Comparison of ENCODE assay signal across 12 cellular contexts in the genomic region with DNA sequence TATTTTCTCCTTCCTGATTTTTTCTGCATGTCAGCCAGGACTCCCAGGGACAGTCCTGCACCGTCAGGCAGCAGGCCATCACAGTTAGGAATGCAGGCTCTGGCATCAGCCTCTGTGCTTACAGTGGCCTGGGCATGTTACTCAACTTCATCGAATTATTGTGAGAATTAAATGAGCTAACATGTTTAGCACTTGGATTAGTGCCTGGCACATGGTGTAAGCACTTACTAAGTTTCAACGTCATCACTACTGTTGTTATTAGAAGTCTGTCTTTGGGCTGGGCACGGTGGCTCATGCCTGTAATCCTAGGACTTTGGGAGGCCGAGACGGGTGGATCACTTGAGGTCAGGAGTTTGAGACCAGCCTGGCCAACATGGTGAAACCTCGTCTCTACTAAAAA. TPM values are rescaled to one million over a fixed set of nuclear protein-coding genes. Genes with fewer than 3 reads are reported as not detected.
DNase-seq lines count a peak whose midpoint lies in the region; ATAC-seq and TF ChIP-seq lines count a peak whose summit lies in the region.
"Had no signal": no experiment of that assay in that cellular context is flagged by ENCODE, and none has a peak within 500 bp of the region (broad histone marks: within the 10 kb centered on the region; RNA-seq: fewer than 3 reads in every experiment).

No MANE protein-coding gene starts in this region.

- no peak overlapping the region for H2BK15ac ChIP-seq in neuronal stem cell (ENCODE audit: low read length)

- no peak overlapping the region for H4K91ac ChIP-seq in neuronal stem cell (ENCODE audit: low read depth, low read length, poor library complexity)

- H3K18ac ChIP-seq in neuronal stem cell (ENCODE audit: low read length), result no peak overlapping the region

- H3K4ac ChIP-seq in neuronal stem cell (ENCODE audit: low read length), result no peak overlapping the region

- no peaks in the 10 kb centered on the region for H3K79me1 ChIP-seq in neuronal stem cell (ENCODE audit: low read depth, low read length)

- H3K4me1 ChIP-seq in RWPE2 (ENCODE audit: insufficient read depth, poor library complexity, severe bottlenecking) (no peaks in the 10 kb centered on the region), neuronal stem cell (ENCODE audit: control insufficient read depth in 2 of 2, insufficient read depth in 1 of 2, low read depth in 1 of 2, low read length in 2 of 2) (no peaks in the 10 kb centered on the region)
- H3K4me1 ChIP-seq: BE2C had no signal

- H3K4me3 ChIP-seq in RWPE2 (ENCODE audit: severe bottlenecking), result no peak overlapping the region
- H3K4me3 ChIP-seq in fibroblast of pulmonary artery (replicated peaks; ENCODE audit: low read depth, low read length), result no peak overlapping the region
- no peak overlapping the region for H3K4me3 ChIP-seq in neuronal stem cell (ENCODE audit: low read length in 2 of 2)

- no CpG with 5 or more reads among the region's 7 CpGs for WGBS in neuronal stem cell (ENCODE audit: extremely low coverage in 2 of 2, insufficient read length in 2 of 2, insufficient replicate concordance in 1 of 2), 2 donors

- DNase-seq in AG08396 (ENCODE audit: low spot score) (peak; percentile 83), RWPE2 (ENCODE audit: low spot score) (no peak), fibroblast of pulmonary artery (ENCODE audit: low read depth) (peak; percentile 75), neuronal stem cell (ENCODE audit: low spot score) (no peak), putamen (ENCODE audit: low spot score) (no peak), COLO668 (lab: John Stamatoyannopoulos, UW; ENCODE audit: unreplicated experiment) (no peak), NCI-H2107 (lab: John Stamatoyannopoulos, UW) (no peak)
- DNase-seq: BE2C, GF-D8, H9, SHP77 had no signal

- no peak overlapping the region for H3K27ac ChIP-seq in RWPE2 (ENCODE audit: poor library complexity, severe bottlenecking)
- no peak overlapping the region for H3K27ac ChIP-seq in neuronal stem cell (replicated peaks; ENCODE audit: low read length)

- H3K4me2 ChIP-seq in neuronal stem cell (ENCODE audit: insufficient read depth, low read length, poor library complexity, severe bottlenecking), result no peak overlapping the region

- H3K14ac ChIP-seq in neuronal stem cell (ENCODE audit: low read length), result no peak overlapping the region

- H2BK120ac ChIP-seq in neuronal stem cell (ENCODE audit: low read depth, low read length), result no peak overlapping the region

- H3K36me3 ChIP-seq in RWPE2 (ENCODE audit: low read depth), result 0 out of 2 replicates have a peak, but pooled peaks cover under 1% of the 10 kb centered on the region
- H3K36me3 ChIP-seq in neuronal stem cell (replicated peaks in 1 of 2; ENCODE audit: control insufficient read depth in 2 of 2, insufficient read depth in 2 of 2, low read length in 2 of 2), result peaks cover 8 to 90% of the 10 kb centered on the region in 2 donors
- H3K36me3 ChIP-seq: BE2C had no signal

- no peak overlapping the region for H2BK5ac ChIP-seq in neuronal stem cell (ENCODE audit: low read length)

- ATAC-seq in RWPE2 (ENCODE audit: low read depth) (peak; percentile 17; the same call in 2 of the 3 replicates), GM18868 (IDR thresholded peaks at IDR 0.05; ENCODE audit: unreplicated experiment) (no peak)

- H3K9ac ChIP-seq in neuronal stem cell (ENCODE audit: low read depth, low read length, poor library complexity), result no peak overlapping the region

- H4K8ac ChIP-seq in neuronal stem cell (ENCODE audit: low read depth, low read length), result no peak overlapping the region

- no peak for TF ChIP-seq CTCF in RWPE2 (IDR thresholded peaks at IDR 0.05; ENCODE audit: poor library complexity, severe bottlenecking)
- no peak for TF ChIP-seq CTCF in fibroblast of pulmonary artery (IDR thresholded peaks at IDR 0.05; ENCODE audit: low read length, missing control alignments)

- H3K23ac ChIP-seq in neuronal stem cell (ENCODE audit: low read depth, low read length, poor library complexity), result peak overlapping the region; percentile 8

- H2AK5ac ChIP-seq in neuronal stem cell (ENCODE audit: low read depth, low read length), result no peak overlapping the region

- H3K27me3 ChIP-seq in RWPE2 (ENCODE audit: insufficient read depth, poor library complexity, severe bottlenecking) (no peaks in the 10 kb centered on the region), neuronal stem cell (ENCODE audit: control insufficient read depth in 3 of 3, insufficient read depth in 3 of 3, low read depth in 1 of 3, low read length in 3 of 3) (no peaks in the 10 kb centered on the region)
- H3K27me3 ChIP-seq: BE2C had no signal

- H3K9me3 ChIP-seq in RWPE2 (ENCODE audit: severe bottlenecking) (no peaks in the 10 kb centered on the region), neuronal stem cell (replicated peaks in 1 of 2; ENCODE audit: control insufficient read depth in 2 of 2, insufficient read depth in 1 of 2, low read depth in 1 of 2, low read length in 2 of 2) (no peaks in the 10 kb centered on the region)
- H3K9me3 ChIP-seq: BE2C had no signal

- H2AFZ ChIP-seq in neuronal stem cell (ENCODE audit: low read length), result no peak overlapping the region

- H2BK12ac ChIP-seq in neuronal stem cell (ENCODE audit: low read length), result no peak overlapping the region

RNA-seq across cellular contexts. Expression of a gene that starts 45.1 kb away (rescaled TPM):
- 30.3 TPM for polyA plus RNA-seq in neuronal stem cell (2013, experiment 1 of 2)
- polyA plus RNA-seq in neuronal stem cell (2013, experiment 2 of 2), result 30.5 TPM

Comparison
In these comparisons a context has a peak if more than half of its experiments do, and no peak if none do; other contexts are left out.
1. DNase-seq: peak in AG08396 (single experiment) and fibroblast of pulmonary artery (single experiment); none in RWPE2 (single experiment), neuronal stem cell (single experiment), putamen (single experiment), COLO668 (single experiment) and NCI-H2107 (single experiment).